In the genomic region with DNA sequence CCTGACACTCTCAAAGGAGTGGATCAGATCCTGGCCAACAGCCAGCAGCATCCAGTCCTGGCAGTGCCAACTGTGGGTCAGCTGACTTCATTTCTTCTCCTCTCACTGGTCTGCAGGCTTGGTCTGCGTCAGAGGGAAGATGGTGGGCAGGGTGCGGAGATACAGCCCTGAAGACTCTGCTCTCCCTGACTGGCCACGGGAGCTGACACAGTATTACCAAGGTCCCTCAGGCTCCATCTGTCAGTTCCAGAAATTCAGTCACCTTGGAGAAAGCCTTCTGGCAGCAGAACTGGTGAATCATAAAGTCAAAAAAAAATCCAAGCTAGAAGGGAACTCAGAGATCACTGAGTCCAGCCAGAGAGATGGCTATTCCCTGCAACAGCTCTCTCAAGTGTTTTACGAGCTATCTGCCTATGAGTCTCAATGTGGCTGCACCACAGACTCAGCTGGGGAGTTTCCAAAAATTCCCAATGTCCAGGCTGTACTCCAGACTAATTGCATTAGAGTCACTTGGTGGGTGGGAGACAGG, we compare ENCODE assay signal across 11 cellular contexts. TPM values are rescaled to one million over a fixed set of nuclear protein-coding genes. Genes with fewer than 3 reads are reported as not detected.
DNase-seq lines count a peak whose midpoint lies in the region; ATAC-seq and TF ChIP-seq lines count a peak whose summit lies in the region.
"Had no signal": no experiment of that assay in that cellular context is flagged by ENCODE, and none has a peak within 500 bp of the region (broad histone marks: within the 10 kb centered on the region; RNA-seq: fewer than 3 reads in every experiment).

No MANE protein-coding gene starts in this region.

- H3K4me1 ChIP-seq in PC-3 (ENCODE audit: insufficient read depth, low read length) (peaks cover 6% of the 10 kb centered on the region; the same call in 1 of the 2 replicates), gastrocnemius medialis (no peaks in the 10 kb centered on the region)

- BruUV-seq in PC-3 (replicated peaks; lab: Mats Ljungman, UMichigan): no TSS peak

- H3K9me3 ChIP-seq in PC-3 (ENCODE audit: low read length) (no peaks in the 10 kb centered on the region), gastrocnemius medialis (no peaks in the 10 kb centered on the region)
- H3K9me3 ChIP-seq: esophagus squamous epithelium, suprapubic skin had no signal

- peak; percentile 42 for ATAC-seq in PC-3
- ATAC-seq in gastrocnemius medialis: peak; percentile 23 to 43
- ATAC-seq in GM19328 (IDR thresholded peaks at IDR 0.05; ENCODE audit: unreplicated experiment): no peak
- ATAC-seq in omental fat pad (ENCODE audit: low FRiP score): no peak
- ATAC-seq in activated CD8-positive, alpha-beta memory T cell treated with anti-CD3 and anti-CD28 coated beads, Interleukin-2, amount 10 ng/mL, durations not matched to agents 7 days and 5 days: no peak

- H3K27me3 ChIP-seq in PC-3 (ENCODE audit: low read length): no peaks in the 10 kb centered on the region
- no peaks in the 10 kb centered on the region for H3K27me3 ChIP-seq in gastrocnemius medialis
- H3K27me3 ChIP-seq: esophagus squamous epithelium, suprapubic skin had no signal

- TF ChIP-seq CTCF in PC-3 (conservative IDR thresholded peaks at IDR 0.05; ENCODE audit: low read depth, low read length): no peak
- no peak for TF ChIP-seq CTCF in fibroblast of mammary gland (conservative IDR thresholded peaks at IDR 0.05; ENCODE audit: control insufficient read depth, insufficient read depth, low read depth, low read length)
- no peak for TF ChIP-seq CTCF in gastrocnemius medialis (IDR thresholded peaks at IDR 0.05 in 4 of 5, conservative IDR thresholded peaks at IDR 0.05 in 1 of 5)
- TF ChIP-seq CTCF in omental fat pad (IDR thresholded peaks at IDR 0.05): no peak

- no peaks in the 10 kb centered on the region for H3F3A ChIP-seq in PC-3 (ENCODE audit: low read length, unreplicated experiment)

- H3K79me2 ChIP-seq in PC-3 (ENCODE audit: low read length): no peaks in the 10 kb centered on the region

- intact Hi-C loops in PC-3 (cut with micrococcal nuclease): no loop called here
- intact Hi-C loops in gastrocnemius medialis (cut with DNase I; ENCODE audit: low total_unique reads): no loop called here

- POLR2A ChIA-PET in PC-3 (lab: Charles Lee; ENCODE audit: unreplicated experiment): interaction anchor here (0.8 kb wide), 1 partner anchor 30 kb away, joined by 3 read pairs; a partner anchor contains a TSS

- peaks cover 13% of the 10 kb centered on the region for H3K4me1 Mint-ChIP-seq in activated CD8-positive, alpha-beta memory T cell treated with anti-CD3 and anti-CD28 coated beads, Interleukin-2, amount 10 ng/mL, durations not matched to agents 7 days and 5 days

- H3K4me3 ChIP-seq in PC-3 (ENCODE audit: low read length) (no peak overlapping the region), fibroblast of mammary gland (ENCODE audit: control insufficient read depth, low read depth, low read length) (no peak overlapping the region), gastrocnemius medialis (no peak overlapping the region)
- H3K4me3 ChIP-seq: esophagus squamous epithelium, suprapubic skin had no signal

- H3K9me2 ChIP-seq in PC-3 (replicated peaks; ENCODE audit: low read length): no peaks in the 10 kb centered on the region

- CTCF ChIA-PET in PC-3 (lab: Charles Lee): interaction anchor here (0.7 kb wide), 1 partner anchor 27 kb away, joined by 3 read pairs; no protein-coding TSS in a partner anchor
- CTCF ChIA-PET in activated CD8-positive, alpha-beta memory T cell treated with anti-CD3 and anti-CD28 coated beads, Interleukin-2, amount 10 ng/mL, durations not matched to agents 7 days and 5 days (lab: Charles Lee): interaction anchor here (0.6 to 5.2 kb wide), 4 partner anchors 11 to 321 kb away, joined by 3 to 67 read pairs (median 6); no protein-coding TSS in a partner anchor

- DNase-seq in GM04503 (ENCODE audit: low read depth) (peak; percentile 42), PC-3 (peak; percentile 59), fibroblast of mammary gland (ENCODE audit: low read depth) (peak; percentile 54), gastrocnemius medialis (no peak), NCI-H2227 treated with DMSO at 0.1 percent for 48 hours (lab: John Stamatoyannopoulos, UW) (no peak), omental fat pad (ENCODE audit: low spot score) (no peak)
- no peak for DNase-seq in activated CD8-positive, alpha-beta memory T cell treated with anti-CD3 and anti-CD28 coated beads, Interleukin-2, amount 10 ng/mL, durations not matched to agents 7 days and 5 days
- DNase-seq: esophagus squamous epithelium, NCI-H510A treated with DMSO at 0.1 percent for 48 hours had no signal

- no peaks in the 10 kb centered on the region for H3K36me3 Mint-ChIP-seq in activated CD8-positive, alpha-beta memory T cell treated with anti-CD3 and anti-CD28 coated beads, Interleukin-2, amount 10 ng/mL, durations not matched to agents 7 days and 5 days

- H3K4me2 ChIP-seq in PC-3 (ENCODE audit: low read length): no peak overlapping the region

- H2AFZ ChIP-seq in PC-3 (ENCODE audit: low read length): no peak overlapping the region

- H3K27me3 Mint-ChIP-seq in activated CD8-positive, alpha-beta memory T cell treated with anti-CD3 and anti-CD28 coated beads, Interleukin-2, amount 10 ng/mL, durations not matched to agents 7 days and 5 days: peaks cover 2% of the 10 kb centered on the region

- no peaks in the 10 kb centered on the region for H3K9me3 Mint-ChIP-seq in activated CD8-positive, alpha-beta memory T cell treated with anti-CD3 and anti-CD28 coated beads, Interleukin-2, amount 10 ng/mL, durations not matched to agents 7 days and 5 days (ENCODE audit: low read depth)

- H3K27ac ChIP-seq in PC-3 (ENCODE audit: low read length): no peak overlapping the region
- H3K27ac ChIP-seq in gastrocnemius medialis: no peak overlapping the region
- H3K27ac ChIP-seq: esophagus squamous epithelium, suprapubic skin had no signal

- TF ChIP-seq POLR2A in gastrocnemius medialis (IDR thresholded peaks at IDR 0.05): no peak

- no peak overlapping the region for H3K27ac Mint-ChIP-seq in activated CD8-positive, alpha-beta memory T cell treated with anti-CD3 and anti-CD28 coated beads, Interleukin-2, amount 10 ng/mL, durations not matched to agents 7 days and 5 days

- no peak overlapping the region for H3K4me3 Mint-ChIP-seq in activated CD8-positive, alpha-beta memory T cell treated with anti-CD3 and anti-CD28 coated beads, Interleukin-2, amount 10 ng/mL, durations not matched to agents 7 days and 5 days

- no peaks in the 10 kb centered on the region for H4K20me1 ChIP-seq in PC-3 (ENCODE audit: low read length)

- no peak overlapping the region for H3K9ac ChIP-seq in PC-3 (ENCODE audit: low read length)

- in situ Hi-C loops in gastrocnemius medialis (cut with MboI; ENCODE audit: low sequenced_read_pairs in 4 of 4): loop anchor here in 2 of 4 donors (5.0 to 10.0 kb wide), 2 partner anchors 140 to 318 kb away; no protein-coding TSS in a partner anchor

- H3K36me3 ChIP-seq in PC-3 (ENCODE audit: low read depth, low read length) (no peaks in the 10 kb centered on the region), gastrocnemius medialis (no peaks in the 10 kb centered on the region)
- H3K36me3 ChIP-seq: esophagus squamous epithelium, suprapubic skin had no signal

RNA-seq across cellular contexts. Expression of a gene that starts 27.9 kb away (rescaled TPM):
- total RNA-seq in PC-3 (2014; rRNA removed) (0.04 and 0.17 TPM in 2 replicates), gastrocnemius medialis (under 1 TPM in 2 of 4 donors, not detected in 2; 0.09 to 0.65 TPM), omental fat pad (under 1 TPM in 3 of 4 donors, not detected in 1; 0.19 to 0.47 (median 0.25) TPM)
- not detected for total RNA-seq in activated CD8-positive, alpha-beta memory T cell treated with anti-CD3 and anti-CD28 coated beads, Interleukin-2, amount 10 ng/mL, durations not matched to agents 7 days and 5 days

RNA-seq across cellular contexts. Expression of a gene that starts 30.1 kb away (rescaled TPM):
- 7.7 and 9.3 TPM in 2 replicates for total RNA-seq in PC-3 (2014; rRNA removed)
- under 1 TPM in 2 of 4 donors, not detected in 2; 0.15 to 0.18 TPM for total RNA-seq in gastrocnemius medialis
- 1 to 10 TPM in 1 of 4 donors, under 1 TPM in 3; 0.24 to 5.4 (median 0.45) TPM for total RNA-seq in omental fat pad
- total RNA-seq in activated CD8-positive, alpha-beta memory T cell treated with anti-CD3 and anti-CD28 coated beads, Interleukin-2, amount 10 ng/mL, durations not matched to agents 7 days and 5 days: under 1 TPM in 1 of 2 experiments, not detected in 1; 0.23 TPM

RNA-seq across cellular contexts. Expression of a gene that starts 57.4 kb away (rescaled TPM):
- total RNA-seq in PC-3 (2014; rRNA removed) (1.5 and 2.6 TPM in 2 replicates), gastrocnemius medialis (1 to 10 TPM in 1 of 4 donors, under 1 TPM in 3; 0.51 to 1.1 (median 0.86) TPM), omental fat pad (1 to 10 TPM in 3 of 4 donors, under 1 TPM in 1; 0.84 to 5.7 (median 2.5) TPM)
- total RNA-seq in activated CD8-positive, alpha-beta memory T cell treated with anti-CD3 and anti-CD28 coated beads, Interleukin-2, amount 10 ng/mL, durations not matched to agents 7 days and 5 days: under 1 TPM; 0.61 to 0.88 TPM

Comparison
In these comparisons a context has a peak if more than half of its experiments do, and no peak if none do; other contexts are left out.
1. DNase-seq: peak in GM04503 (single experiment), PC-3 (single experiment) and fibroblast of mammary gland (single experiment); none in gastrocnemius medialis (0 of 2), NCI-H2227 treated with DMSO at 0.1 percent for 48 hours (single experiment), omental fat pad (single experiment) and activated CD8-positive, alpha-beta memory T cell treated with anti-CD3 and anti-CD28 coated beads, Interleukin-2, amount 10 ng/mL, durations not matched to agents 7 days and 5 days (single experiment).
2. ATAC-seq: peak in PC-3 (single experiment) and gastrocnemius medialis (2 of 2); none in GM19328 (single experiment), omental fat pad (single experiment) and activated CD8-positive, alpha-beta memory T cell treated with anti-CD3 and anti-CD28 coated beads, Interleukin-2, amount 10 ng/mL, durations not matched to agents 7 days and 5 days (single experiment).